In genomic region chr4:910366-911091, GRCh38 we compare ENCODE assay signal across 1 cellular context.
TF ChIP-seq lines count a peak whose summit lies in the region.

No MANE protein-coding gene starts in this region.

TF ChIP-seq in GM12878, 131 proteins besides CTCF, POLR2A, EP300 and RAD21:
- TF ChIP-seq JUNB (IDR thresholded peaks at IDR 0.05), result no peak
- TF ChIP-seq POLR2AphosphoS5 (IDR thresholded peaks at IDR 0.05; ENCODE audit: low read length), result peak; percentile 27; the same call in 1 of the 2 replicates
